2 cellular contexts compared by ENCODE assay signal in the genomic region with DNA sequence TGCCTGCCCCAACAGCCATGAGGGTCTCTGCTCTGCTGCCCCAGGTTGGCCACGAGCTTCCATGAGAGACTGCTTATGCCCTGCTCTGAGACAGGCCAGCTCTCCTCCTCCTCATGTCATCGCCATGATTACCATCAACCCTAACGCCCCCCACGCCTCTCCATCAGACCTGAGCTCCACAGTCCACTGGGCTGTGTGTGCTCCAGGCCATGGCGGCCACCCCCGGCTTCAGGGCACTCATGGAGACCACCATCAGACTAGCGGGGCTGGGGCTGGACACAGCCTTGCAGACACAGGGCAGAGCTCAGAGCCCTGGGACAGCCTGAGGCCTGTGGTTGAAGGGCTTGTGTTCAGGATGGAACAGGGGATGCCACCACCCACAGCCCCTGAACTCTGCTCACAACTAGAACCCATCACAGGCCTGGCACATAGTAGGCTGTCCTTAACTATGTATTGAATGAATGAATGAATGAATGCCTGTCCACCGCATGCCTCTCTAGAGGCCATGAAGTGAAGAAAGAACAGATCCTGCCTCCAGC.
TF ChIP-seq lines count a peak whose summit lies in the region.

No MANE protein-coding gene starts in this region.

TF ChIP-seq in K562, 482 proteins besides CTCF, POLR2A, EP300 and RAD21:
- TF ChIP-seq TSC22D4 (tag; IDR thresholded peaks at IDR 0.05) = no peak
- TF ChIP-seq ZNF24 (IDR thresholded peaks at IDR 0.05) = 0 out of 2 replicates have a peak, but pooled peaks have one; percentile 49
- no peak for TF ChIP-seq BCOR (IDR thresholded peaks at IDR 0.05)
TF ChIP-seq in K562: peak in this region for 1.

TF ChIP-seq in HepG2, 621 proteins besides CTCF, POLR2A, EP300 and RAD21:
- TF ChIP-seq ZNF550 (CRISPR knock-in tag; IDR thresholded peaks at IDR 0.05; ENCODE audit: borderline replicate concordance) (0 out of 2 replicates have a peak, but pooled peaks have one; percentile 26), ZNF501 (CRISPR knock-in tag; IDR thresholded peaks at IDR 0.05) (0 out of 2 replicates have a peak, but pooled peaks have one; percentile 6), ZSCAN22 (CRISPR knock-in tag; IDR thresholded peaks at IDR 0.05) (peak; percentile 74; the same call in 1 of the 2 replicates), MBNL3 (CRISPR knock-in tag; conservative IDR thresholded peaks at IDR 0.05) (no peak), ZNF768 (CRISPR knock-in tag; IDR thresholded peaks at IDR 0.05) (0 out of 2 replicates have a peak, but pooled peaks have one; percentile 51)
- TF ChIP-seq, protein P1, sequence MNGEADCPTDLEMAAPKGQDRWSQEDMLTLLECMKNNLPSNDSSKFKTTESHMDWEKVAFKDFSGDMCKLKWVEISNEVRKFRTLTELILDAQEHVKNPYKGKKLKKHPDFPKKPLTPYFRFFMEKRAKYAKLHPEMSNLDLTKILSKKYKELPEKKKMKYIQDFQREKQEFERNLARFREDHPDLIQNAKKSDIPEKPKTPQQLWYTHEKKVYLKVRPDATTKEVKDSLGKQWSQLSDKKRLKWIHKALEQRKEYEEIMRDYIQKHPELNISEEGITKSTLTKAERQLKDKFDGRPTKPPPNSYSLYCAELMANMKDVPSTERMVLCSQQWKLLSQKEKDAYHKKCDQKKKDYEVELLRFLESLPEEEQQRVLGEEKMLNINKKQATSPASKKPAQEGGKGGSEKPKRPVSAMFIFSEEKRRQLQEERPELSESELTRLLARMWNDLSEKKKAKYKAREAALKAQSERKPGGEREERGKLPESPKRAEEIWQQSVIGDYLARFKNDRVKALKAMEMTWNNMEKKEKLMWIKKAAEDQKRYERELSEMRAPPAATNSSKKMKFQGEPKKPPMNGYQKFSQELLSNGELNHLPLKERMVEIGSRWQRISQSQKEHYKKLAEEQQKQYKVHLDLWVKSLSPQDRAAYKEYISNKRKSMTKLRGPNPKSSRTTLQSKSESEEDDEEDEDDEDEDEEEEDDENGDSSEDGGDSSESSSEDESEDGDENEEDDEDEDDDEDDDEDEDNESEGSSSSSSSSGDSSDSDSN (CRISPR knock-in tag; IDR thresholded peaks at IDR 0.05) = 0 out of 2 replicates have a peak, but pooled peaks have one; percentile 28
- TF ChIP-seq, protein P2, sequence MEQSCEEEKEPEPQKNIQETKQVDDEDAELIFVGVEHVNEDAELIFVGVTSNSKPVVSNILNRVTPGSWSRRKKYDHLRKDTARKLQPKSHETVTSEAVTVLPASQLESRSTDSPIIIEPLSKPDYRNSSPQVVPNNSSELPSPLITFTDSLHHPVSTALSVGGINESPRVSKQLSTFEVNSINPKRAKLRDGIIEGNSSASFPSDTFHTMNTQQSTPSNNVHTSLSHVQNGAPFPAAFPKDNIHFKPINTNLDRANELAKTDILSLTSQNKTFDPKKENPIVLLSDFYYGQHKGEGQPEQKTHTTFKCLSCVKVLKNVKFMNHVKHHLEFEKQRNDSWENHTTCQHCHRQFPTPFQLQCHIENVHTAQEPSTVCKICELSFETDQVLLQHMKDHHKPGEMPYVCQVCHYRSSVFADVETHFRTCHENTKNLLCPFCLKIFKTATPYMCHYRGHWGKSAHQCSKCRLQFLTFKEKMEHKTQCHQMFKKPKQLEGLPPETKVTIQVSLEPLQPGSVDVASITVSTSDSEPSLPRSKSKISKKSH (CRISPR knock-in tag; IDR thresholded peaks at IDR 0.05; ENCODE audit: borderline replicate concordance) = no peak
- TF ChIP-seq, protein P3, sequence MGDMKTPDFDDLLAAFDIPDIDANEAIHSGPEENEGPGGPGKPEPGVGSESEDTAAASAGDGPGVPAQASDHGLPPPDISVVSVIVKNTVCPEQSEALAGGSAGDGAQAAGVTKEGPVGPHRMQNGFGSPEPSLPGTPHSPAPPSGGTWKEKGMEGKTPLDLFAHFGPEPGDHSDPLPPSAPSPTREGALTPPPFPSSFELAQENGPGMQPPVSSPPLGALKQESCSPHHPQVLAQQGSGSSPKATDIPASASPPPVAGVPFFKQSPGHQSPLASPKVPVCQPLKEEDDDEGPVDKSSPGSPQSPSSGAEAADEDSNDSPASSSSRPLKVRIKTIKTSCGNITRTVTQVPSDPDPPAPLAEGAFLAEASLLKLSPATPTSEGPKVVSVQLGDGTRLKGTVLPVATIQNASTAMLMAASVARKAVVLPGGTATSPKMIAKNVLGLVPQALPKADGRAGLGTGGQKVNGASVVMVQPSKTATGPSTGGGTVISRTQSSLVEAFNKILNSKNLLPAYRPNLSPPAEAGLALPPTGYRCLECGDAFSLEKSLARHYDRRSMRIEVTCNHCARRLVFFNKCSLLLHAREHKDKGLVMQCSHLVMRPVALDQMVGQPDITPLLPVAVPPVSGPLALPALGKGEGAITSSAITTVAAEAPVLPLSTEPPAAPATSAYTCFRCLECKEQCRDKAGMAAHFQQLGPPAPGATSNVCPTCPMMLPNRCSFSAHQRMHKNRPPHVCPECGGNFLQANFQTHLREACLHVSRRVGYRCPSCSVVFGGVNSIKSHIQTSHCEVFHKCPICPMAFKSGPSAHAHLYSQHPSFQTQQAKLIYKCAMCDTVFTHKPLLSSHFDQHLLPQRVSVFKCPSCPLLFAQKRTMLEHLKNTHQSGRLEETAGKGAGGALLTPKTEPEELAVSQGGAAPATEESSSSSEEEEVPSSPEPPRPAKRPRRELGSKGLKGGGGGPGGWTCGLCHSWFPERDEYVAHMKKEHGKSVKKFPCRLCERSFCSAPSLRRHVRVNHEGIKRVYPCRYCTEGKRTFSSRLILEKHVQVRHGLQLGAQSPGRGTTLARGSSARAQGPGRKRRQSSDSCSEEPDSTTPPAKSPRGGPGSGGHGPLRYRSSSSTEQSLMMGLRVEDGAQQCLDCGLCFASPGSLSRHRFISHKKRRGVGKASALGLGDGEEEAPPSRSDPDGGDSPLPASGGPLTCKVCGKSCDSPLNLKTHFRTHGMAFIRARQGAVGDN (CRISPR knock-in tag; IDR thresholded peaks at IDR 0.05) = 0 out of 2 replicates have a peak, but pooled peaks have one; percentile 19
TF ChIP-seq in HepG2: peak in this region for 6.
